Comparison of ENCODE assay signal across 23 cellular contexts in the genomic region with DNA sequence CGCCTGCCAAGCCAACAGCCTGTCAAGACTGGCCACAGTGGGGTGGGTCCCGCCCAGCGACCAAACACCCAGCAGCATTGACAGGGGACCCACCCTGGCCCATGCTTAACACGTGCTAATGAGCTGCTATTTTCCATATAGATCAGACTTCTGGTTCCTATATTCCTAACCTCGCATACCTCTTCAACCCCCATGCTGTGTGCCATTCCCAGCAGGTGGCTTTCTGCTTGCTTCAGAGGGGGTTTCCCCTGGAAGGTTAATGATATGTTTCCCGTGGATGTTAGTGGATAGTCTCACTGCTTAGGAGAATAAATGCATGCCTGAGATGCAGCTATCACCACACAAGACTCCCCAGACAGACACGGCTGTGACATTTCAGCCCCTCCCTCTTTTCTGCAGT. TPM values are rescaled to one million over a fixed set of nuclear protein-coding genes. Genes with fewer than 3 reads are reported as not detected.
"Had no signal": no experiment of that assay in that cellular context is flagged by ENCODE, and none has a peak within 500 bp of the region (broad histone marks: within the 10 kb centered on the region; RNA-seq: fewer than 3 reads in every experiment).

No MANE protein-coding gene starts in this region.

- H3K36me3 Mint-ChIP-seq: activated naive CD8-positive, alpha-beta T cell treated with anti-CD3 and anti-CD28 coated beads, Interleukin-2, amount 10 ng/mL, durations not matched to agents 7 days and 5 days had no signal

- H3K4me3 Mint-ChIP-seq: activated CD4-positive, alpha-beta memory T cell treated with anti-CD3 and anti-CD28 coated beads, Interleukin-2, amount 10 ng/mL, durations not matched to agents 7 days and 5 days; activated CD4-positive, alpha-beta T cell treated with anti-CD3 and anti-CD28 coated beads, Interleukin-2, amount 10 ng/mL, durations not matched to agents 24 days and 14 days; activated naive CD4-positive, alpha-beta T cell treated with anti-CD3 and anti-CD28 coated beads for 36 hours; activated naive CD8-positive, alpha-beta T cell treated with anti-CD3 and anti-CD28 coated beads, Interleukin-2, amount 10 ng/mL, durations not matched to agents 7 days and 5 days; activated T-cell treated with anti-CD3 and anti-CD28 coated beads, Interleukin-2, amount 50 U/mL, for 72 hours; neural crest cell; stimulated activated naive CD8-positive, alpha-beta T cell treated with anti-CD3 and anti-CD28 coated beads, Interleukin-15, amount 100 ng/mL, for 72 hours had no signal

- H3K27me3 Mint-ChIP-seq: stimulated activated naive CD8-positive, alpha-beta T cell treated with anti-CD3 and anti-CD28 coated beads, Interleukin-15, amount 100 ng/mL, for 72 hours had no signal

- H3K4me3 ChIP-seq: breast epithelium, coronary artery, esophagus squamous epithelium, gastrocnemius medialis, right lobe of liver, skin epidermis, tibial artery had no signal

- H3K9me3 ChIP-seq: breast epithelium, esophagus squamous epithelium, gastrocnemius medialis, right lobe of liver, tibial artery had no signal

- H3K4me1 Mint-ChIP-seq: activated CD4-positive, alpha-beta memory T cell treated with anti-CD3 and anti-CD28 coated beads, Interleukin-2, amount 10 ng/mL, durations not matched to agents 7 days and 5 days; activated CD4-positive, alpha-beta T cell treated with anti-CD3 and anti-CD28 coated beads, Interleukin-2, amount 10 ng/mL, durations not matched to agents 24 days and 14 days; neural crest cell had no signal

- DNase-seq: activated CD4-positive, alpha-beta memory T cell treated with anti-CD3 and anti-CD28 coated beads, Interleukin-2, amount 10 ng/mL, durations not matched to agents 7 days and 5 days; activated CD4-positive, alpha-beta T cell treated with anti-CD3 and anti-CD28 coated beads, Interleukin-2, amount 10 ng/mL, durations not matched to agents 24 days and 14 days; activated effector memory CD4-positive, alpha-beta T cell treated with Interleukin-2 at 50 U/mL for 16 hours; activated naive CD4-positive, alpha-beta T cell treated with anti-CD3 and anti-CD28 coated beads for 36 hours; activated naive CD8-positive, alpha-beta T cell treated with anti-CD3 and anti-CD28 coated beads, Interleukin-2, amount 10 ng/mL, durations not matched to agents 7 days and 5 days; activated T-cell treated with anti-CD3 and anti-CD28 coated beads, Interleukin-2, amount 50 U/mL, for 72 hours; amniotic stem cell; esophagus squamous epithelium; gastrocnemius medialis; head of caudate nucleus; left ventricle myocardium superior; mammary epithelial cell; posterior cingulate gyrus; right lobe of liver; stimulated activated CD4-positive, alpha-beta T cell treated with anti-CD3 and anti-CD28 coated beads, Interleukin-1b, Interleukin-23, amount 100 ng/mL, for 48 hours; stimulated activated naive CD8-positive, alpha-beta T cell treated with anti-CD3 and anti-CD28 coated beads, Interleukin-15, amount 100 ng/mL, for 72 hours; tibial artery had no signal

- H3K36me3 ChIP-seq: breast epithelium, esophagus squamous epithelium, gastrocnemius medialis, right lobe of liver, tibial artery had no signal

- H3K27ac ChIP-seq: breast epithelium, coronary artery, esophagus squamous epithelium, gastrocnemius medialis, right lobe of liver, skin epidermis, tibial artery had no signal

- H3K9me3 Mint-ChIP-seq: activated CD4-positive, alpha-beta memory T cell treated with anti-CD3 and anti-CD28 coated beads, Interleukin-2, amount 10 ng/mL, durations not matched to agents 7 days and 5 days; activated CD4-positive, alpha-beta T cell treated with anti-CD3 and anti-CD28 coated beads, Interleukin-2, amount 10 ng/mL, durations not matched to agents 24 days and 14 days; activated naive CD4-positive, alpha-beta T cell treated with anti-CD3 and anti-CD28 coated beads for 36 hours; activated naive CD8-positive, alpha-beta T cell treated with anti-CD3 and anti-CD28 coated beads, Interleukin-2, amount 10 ng/mL, durations not matched to agents 7 days and 5 days; activated T-cell treated with anti-CD3 and anti-CD28 coated beads, Interleukin-2, amount 50 U/mL, for 72 hours; neural crest cell had no signal

- ATAC-seq: activated T-cell treated with anti-CD3 and anti-CD28 coated beads, Interleukin-2, amount 50 U/mL, for 72 hours; gastrocnemius medialis; left ventricle myocardium superior; right lobe of liver; stimulated activated naive CD8-positive, alpha-beta T cell treated with anti-CD3 and anti-CD28 coated beads, Interleukin-15, amount 100 ng/mL, for 72 hours had no signal

- H3K27ac Mint-ChIP-seq: activated CD4-positive, alpha-beta memory T cell treated with anti-CD3 and anti-CD28 coated beads, Interleukin-2, amount 10 ng/mL, durations not matched to agents 7 days and 5 days; activated CD4-positive, alpha-beta T cell treated with anti-CD3 and anti-CD28 coated beads, Interleukin-2, amount 10 ng/mL, durations not matched to agents 24 days and 14 days; activated naive CD4-positive, alpha-beta T cell treated with anti-CD3 and anti-CD28 coated beads for 36 hours; activated naive CD8-positive, alpha-beta T cell treated with anti-CD3 and anti-CD28 coated beads, Interleukin-2, amount 10 ng/mL, durations not matched to agents 7 days and 5 days; activated T-cell treated with anti-CD3 and anti-CD28 coated beads, Interleukin-2, amount 50 U/mL, for 72 hours had no signal

- H3K27me3 ChIP-seq: breast epithelium, gastrocnemius medialis, right lobe of liver, tibial artery had no signal

RNA-seq across cellular contexts. Expression of a gene that starts 54.8 kb away (rescaled TPM):
- total RNA-seq: activated CD4-positive, alpha-beta memory T cell treated with anti-CD3 and anti-CD28 coated beads, Interleukin-2, amount 10 ng/mL, durations not matched to agents 7 days and 5 days; activated CD4-positive, alpha-beta T cell treated with anti-CD3 and anti-CD28 coated beads, Interleukin-2, amount 10 ng/mL, durations not matched to agents 24 days and 14 days; activated naive CD4-positive, alpha-beta T cell treated with anti-CD3 and anti-CD28 coated beads for 36 hours; activated naive CD8-positive, alpha-beta T cell treated with anti-CD3 and anti-CD28 coated beads, Interleukin-2, amount 10 ng/mL, durations not matched to agents 7 days and 5 days; activated T-cell treated with anti-CD3 and anti-CD28 coated beads, Interleukin-2, amount 50 U/mL, for 72 hours; mammary epithelial cell; mononuclear cell; neural crest cell; T-helper 2 cell treated with Interferon-gamma antibody and Interleukin-4, amounts not matched to agents 100 ng/mL and 5 ng/mL, for 36 hours had no signal
- polyA plus RNA-seq: mammary epithelial cell had no signal
